In the genomic region with DNA sequence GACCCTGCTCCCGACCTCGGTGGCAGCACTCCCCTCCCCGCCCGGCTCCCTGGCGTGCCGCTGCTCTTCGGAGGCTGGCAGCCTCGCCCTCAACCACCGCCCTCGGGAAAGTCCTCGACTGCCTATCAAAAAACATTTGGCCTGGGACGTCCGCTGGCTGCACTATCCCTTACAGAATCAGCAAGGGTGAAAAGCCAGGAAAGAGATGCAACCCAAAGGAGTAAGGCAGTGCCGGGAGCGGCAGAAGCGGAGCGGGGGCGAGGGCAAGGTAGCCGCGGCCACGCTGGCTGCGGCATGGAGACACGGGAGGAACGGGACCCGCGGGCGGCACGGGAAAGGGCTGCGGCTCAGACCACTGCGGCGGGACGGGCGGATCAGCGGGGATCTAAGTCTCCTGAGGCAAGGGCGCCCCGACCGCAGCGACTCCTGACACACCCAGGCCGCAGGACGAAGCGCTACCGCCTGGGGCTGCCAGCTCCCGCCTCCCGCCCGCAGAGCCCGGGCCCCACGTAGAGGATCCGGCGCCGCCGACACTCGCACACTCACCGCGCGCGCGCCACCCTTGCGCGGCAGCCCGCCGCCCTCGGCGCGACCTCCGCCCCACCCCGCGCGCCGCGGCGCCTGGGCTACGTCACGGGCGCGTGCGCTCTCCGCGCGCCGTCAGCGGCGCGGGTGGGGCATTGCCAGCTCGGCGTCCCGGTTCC, we compare ENCODE assay signal across 8 cellular contexts. TPM values are rescaled to one million over a fixed set of nuclear protein-coding genes. Genes with fewer than 3 reads are reported as not detected.
DNase-seq lines count a peak whose midpoint lies in the region; ATAC-seq and TF ChIP-seq lines count a peak whose summit lies in the region.

Gene BBOF1, plus strand, starts transcription at position 646 of the 704 bp plus-strand sequence. CDS start 130 bp downstream, outside the sequence.
A gene with protein sequence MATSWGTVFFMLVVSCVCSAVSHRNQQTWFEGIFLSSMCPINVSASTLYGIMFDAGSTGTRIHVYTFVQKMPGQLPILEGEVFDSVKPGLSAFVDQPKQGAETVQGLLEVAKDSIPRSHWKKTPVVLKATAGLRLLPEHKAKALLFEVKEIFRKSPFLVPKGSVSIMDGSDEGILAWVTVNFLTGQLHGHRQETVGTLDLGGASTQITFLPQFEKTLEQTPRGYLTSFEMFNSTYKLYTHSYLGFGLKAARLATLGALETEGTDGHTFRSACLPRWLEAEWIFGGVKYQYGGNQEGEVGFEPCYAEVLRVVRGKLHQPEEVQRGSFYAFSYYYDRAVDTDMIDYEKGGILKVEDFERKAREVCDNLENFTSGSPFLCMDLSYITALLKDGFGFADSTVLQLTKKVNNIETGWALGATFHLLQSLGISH (minus strand): TSS at position 585 of the 704 bp plus-strand sequence. CDS start 31,186 bp downstream, outside the sequence.

- no peaks in the 10 kb centered on the region for H3K27me3 Mint-ChIP-seq in stimulated activated naive CD8-positive, alpha-beta T cell treated with anti-CD3 and anti-CD28 coated beads, Interleukin-15, Interleukin-2, amounts not matched to agents 100 ng/mL and 50 ng/mL, for 24 hours

- H3K4me3 ChIP-seq in GM23248 (peak within 1 kb of the TSS; percentile 91), RWPE2 (ENCODE audit: severe bottlenecking) (peak within 1 kb of the TSS; percentile 79), fibroblast of the aortic adventitia (ENCODE audit: low read depth, low read length) (peak within 1 kb of the TSS; percentile 92), neural cell (ENCODE audit: low read length) (peak within 1 kb of the TSS; percentile 85)

- H3K4me2 ChIP-seq in GM23248 (ENCODE audit: unreplicated experiment) (peak within 1 kb of the TSS; percentile 96), neural cell (ENCODE audit: low read length) (peak within 1 kb of the TSS; percentile 76)

- ATAC-seq in RWPE2 (ENCODE audit: low read depth): peak; percentile 81

- peaks cover 22% of the 10 kb centered on the region for H3K4me1 Mint-ChIP-seq in stimulated activated naive CD8-positive, alpha-beta T cell treated with anti-CD3 and anti-CD28 coated beads, Interleukin-15, Interleukin-2, amounts not matched to agents 100 ng/mL and 50 ng/mL, for 24 hours (ENCODE audit: low read depth)

- H4K20me1 ChIP-seq in GM23248 (ENCODE audit: insufficient read depth) (no peaks in the 10 kb centered on the region), neural cell (ENCODE audit: insufficient read depth) (no peaks in the 10 kb centered on the region)

- no peaks in the 10 kb centered on the region for H3K27me3 ChIP-seq in GM23248 (replicated peaks; ENCODE audit: insufficient read depth)
- H3K27me3 ChIP-seq in RWPE2 (ENCODE audit: insufficient read depth, poor library complexity, severe bottlenecking): no peaks in the 10 kb centered on the region
- H3K27me3 ChIP-seq in neural cell (ENCODE audit: insufficient read depth, low read depth, low read length): no peaks in the 10 kb centered on the region

- no peaks in the 10 kb centered on the region for H3K9me3 Mint-ChIP-seq in stimulated activated naive CD8-positive, alpha-beta T cell treated with anti-CD3 and anti-CD28 coated beads, Interleukin-15, Interleukin-2, amounts not matched to agents 100 ng/mL and 50 ng/mL, for 24 hours

- H3K27ac ChIP-seq in GM23248 (peak within 1 kb of the TSS; percentile 99), RWPE2 (ENCODE audit: poor library complexity, severe bottlenecking) (peak within 1 kb of the TSS; percentile 87), neural cell (ENCODE audit: low read length) (peak within 1 kb of the TSS; percentile 61)

- DNase-seq in DMS79 treated with DMSO at 0.1 percent for 48 hours (lab: John Stamatoyannopoulos, UW) (peak; percentile 88), GM23248 (peak; percentile 97), Kasumi-1 (lab: John Stamatoyannopoulos, UW) (peak; percentile 71 to 76), RWPE2 (ENCODE audit: low spot score) (peak; percentile 87), fibroblast of the aortic adventitia (ENCODE audit: low read depth) (peak; percentile 76)
- DNase-seq in activated effector memory CD4-positive, alpha-beta T cell treated with Interleukin-2 at 50 U/mL for 16 hours: peak; percentile 81

- no peak for TF ChIP-seq RAD21 in neural cell (conservative IDR thresholded peaks at IDR 0.05)

- H3K36me3 Mint-ChIP-seq in stimulated activated naive CD8-positive, alpha-beta T cell treated with anti-CD3 and anti-CD28 coated beads, Interleukin-15, Interleukin-2, amounts not matched to agents 100 ng/mL and 50 ng/mL, for 24 hours (ENCODE audit: low read depth): no peaks in the 10 kb centered on the region

- H3K9ac ChIP-seq in GM23248 (peak within 1 kb of the TSS; percentile 99), neural cell (ENCODE audit: low read length) (peak within 1 kb of the TSS; percentile 81)

- peaks cover 2% of the 10 kb centered on the region; the same call in 1 of the 2 replicates for H3K36me3 ChIP-seq in GM23248 (ENCODE audit: low read depth)
- H3K36me3 ChIP-seq in RWPE2 (ENCODE audit: low read depth): peaks cover 9% of the 10 kb centered on the region
- H3K36me3 ChIP-seq in neural cell (ENCODE audit: insufficient read depth, low read length): no peaks in the 10 kb centered on the region

- H3F3A ChIP-seq in GM23248 (ENCODE audit: insufficient read depth): peaks cover 5% of the 10 kb centered on the region
- H3F3A ChIP-seq in neural cell (ENCODE audit: insufficient read depth, low read length, poor library complexity, severe bottlenecking): no peaks in the 10 kb centered on the region

- H3K9me3 ChIP-seq in GM23248 (ENCODE audit: low read depth) (no peaks in the 10 kb centered on the region), RWPE2 (ENCODE audit: severe bottlenecking) (no peaks in the 10 kb centered on the region), neural cell (ENCODE audit: low read length) (no peaks in the 10 kb centered on the region)

- TF ChIP-seq CTCF in RWPE2 (IDR thresholded peaks at IDR 0.05; ENCODE audit: poor library complexity, severe bottlenecking) (no peak), fibroblast of the aortic adventitia (IDR thresholded peaks at IDR 0.05; ENCODE audit: insufficient read depth, low read length) (no peak), neural cell (IDR thresholded peaks at IDR 0.05; ENCODE audit: poor library complexity, severe bottlenecking) (no peak)

- 1% methylated on average over 55 to 68 of the region's 86 CpGs for WGBS in GM23248 (ENCODE audit: low coverage in 1 of 2, low lambda C conversion rate in 2 of 2, missing lambda C conversion rate in 2 of 2), 2 experiments

- H3K27ac Mint-ChIP-seq in stimulated activated naive CD8-positive, alpha-beta T cell treated with anti-CD3 and anti-CD28 coated beads, Interleukin-15, Interleukin-2, amounts not matched to agents 100 ng/mL and 50 ng/mL, for 24 hours: peak within 1 kb of the TSS; percentile 96

- H3K9me2 ChIP-seq in GM23248 (ENCODE audit: insufficient read depth) (no peaks in the 10 kb centered on the region), neural cell (ENCODE audit: insufficient read depth, low read length) (no peaks in the 10 kb centered on the region)

- peaks cover 34% of the 10 kb centered on the region for H3K79me2 ChIP-seq in GM23248 (ENCODE audit: insufficient read depth)
- H3K79me2 ChIP-seq in neural cell (replicated peaks; ENCODE audit: insufficient read depth, low read length): no peaks in the 10 kb centered on the region

- H3K4me1 ChIP-seq in GM23248 (ENCODE audit: insufficient read depth) (peaks cover 10% of the 10 kb centered on the region; the same call in 1 of the 2 replicates), RWPE2 (ENCODE audit: insufficient read depth, poor library complexity, severe bottlenecking) (peaks cover 2% of the 10 kb centered on the region)

- peak; percentile 77 for TF ChIP-seq EP300 in neural cell (conservative IDR thresholded peaks at IDR 0.05; ENCODE audit: poor library complexity, severe bottlenecking)

- peak within 1 kb of the TSS; percentile 99 for H3K4me3 Mint-ChIP-seq in stimulated activated naive CD8-positive, alpha-beta T cell treated with anti-CD3 and anti-CD28 coated beads, Interleukin-15, Interleukin-2, amounts not matched to agents 100 ng/mL and 50 ng/mL, for 24 hours

- in situ Hi-C loops in GM23248 (cut with MboI): no loop called here

- H2AFZ ChIP-seq in GM23248 (peak within 1 kb of the TSS; percentile 91), neural cell (ENCODE audit: low read depth, low read length) (peak within 1 kb of the TSS; percentile 91)

TF ChIP-seq in neural cell, 6 proteins besides CTCF, POLR2A, EP300 and RAD21 (continues in another document):
- peak; percentile 60 for TF ChIP-seq REST (IDR thresholded peaks at IDR 0.05; ENCODE audit: borderline replicate concordance)

RNA-seq across cellular contexts. Expression of gene BBOF1, which starts in this region (rescaled TPM):
- total RNA-seq in GM23248 (2014; rRNA removed; shearing (Covaris generic)): 3.5 and 18.2 TPM in 2 replicates
- polyA plus RNA-seq in GM23248 (2016; fragmentation: Nextera tagmentation; extraction: Ambion mirVana) (5.4 and 6.4 TPM in 2 replicates), neural cell (47.7 and 51.4 TPM in 2 replicates)
- total RNA-seq in fibroblast of the aortic adventitia (ENCODE audit: low replicate concordance): 9.8 and 13.2 TPM in 2 replicates
- polyA minus RNA-seq in neural cell: 26.3 and 35.2 TPM in 2 replicates

RNA-seq across cellular contexts. Expression of the second gene that starts in this region (rescaled TPM):
- 6.6 and 11.5 TPM in 2 replicates for total RNA-seq in GM23248 (2014; rRNA removed; shearing (Covaris generic))
- polyA plus RNA-seq in GM23248 (2016; fragmentation: Nextera tagmentation; extraction: Ambion mirVana) (10.4 and 12.5 TPM in 2 replicates), neural cell (3.7 and 5.7 TPM in 2 replicates)
- total RNA-seq in fibroblast of the aortic adventitia (ENCODE audit: low replicate concordance): 6.1 and 15.2 TPM in 2 replicates
- polyA minus RNA-seq in neural cell: 4.9 and 5.1 TPM in 2 replicates

Comparison
In these comparisons a context has a peak if more than half of its experiments do, and no peak if none do; other contexts are left out.
1. Peak in every context shown above with its lines: DNase-seq, ATAC-seq, H3K4me3 ChIP-seq and H3K27ac ChIP-seq.